23 cellular contexts compared by ENCODE assay signal in the genomic region with DNA sequence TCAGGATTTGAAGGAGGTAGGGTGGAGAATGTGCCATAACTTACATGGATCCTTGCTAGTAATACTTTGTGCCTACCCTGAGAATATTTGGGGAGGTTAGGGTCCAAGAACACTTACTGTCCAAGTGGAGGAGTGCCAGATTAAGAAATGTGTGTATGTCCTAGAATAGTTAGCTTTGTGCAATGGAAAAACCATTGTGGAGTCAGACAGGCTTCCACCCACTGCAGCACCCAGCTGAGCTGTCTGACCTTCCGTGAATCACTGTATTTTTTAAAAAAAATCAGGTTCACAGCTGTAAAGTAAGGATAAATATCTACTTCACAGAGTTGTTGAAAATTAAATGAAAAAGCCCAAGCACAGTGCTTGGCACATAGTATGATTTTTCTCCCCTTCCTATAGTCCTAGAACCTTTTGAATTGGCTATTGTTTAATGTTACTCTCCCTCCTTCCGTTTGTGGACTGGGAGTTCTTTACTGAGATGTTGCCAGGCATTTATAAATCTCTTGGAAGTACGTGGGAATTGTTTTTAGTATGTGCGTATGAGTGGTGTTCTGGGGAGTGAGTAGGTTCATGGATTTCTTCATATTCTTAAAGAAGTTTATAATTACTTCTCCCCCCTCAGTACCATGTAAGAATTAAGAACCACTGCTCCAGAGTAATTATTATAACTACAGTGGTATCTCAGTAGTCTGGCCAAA. TPM values are rescaled to one million over a fixed set of nuclear protein-coding genes. Genes with fewer than 3 reads are reported as not detected.
A peak's percentile ranks its signal among the peaks of the same experiment; 100 is the strongest.
DNase-seq lines count a peak whose midpoint lies in the region; ATAC-seq and TF ChIP-seq lines count a peak whose summit lies in the region.
"Had no signal": no experiment of that assay in that cellular context is flagged by ENCODE, and none has a peak within 500 bp of the region (broad histone marks: within the 10 kb centered on the region; RNA-seq: fewer than 3 reads in every experiment).

No MANE protein-coding gene starts in this region.

- H3K4me1 Mint-ChIP-seq in activated CD4-positive, alpha-beta memory T cell treated with anti-CD3 and anti-CD28 coated beads for 36 hours (ENCODE audit: low read depth): peaks cover 64% of the 10 kb centered on the region
- H3K4me1 Mint-ChIP-seq in activated CD4-positive, alpha-beta memory T cell treated with anti-CD3 and anti-CD28 coated beads, Interleukin-2, amount 10 ng/mL, durations not matched to agents 7 days and 5 days: peaks cover 27% of the 10 kb centered on the region
- H3K4me1 Mint-ChIP-seq in T-cell (peaks cover 64 to 78% (median 67%) of the 10 kb centered on the region in 3 donors), chondrocyte (ENCODE audit: low read depth) (peaks cover 52% of the 10 kb centered on the region), osteocyte (ENCODE audit: unreplicated experiment) (peaks cover 18% of the 10 kb centered on the region)

- POLR2A ChIA-PET in activated CD4-positive, alpha-beta memory T cell treated with anti-CD3 and anti-CD28 coated beads for 36 hours (lab: Charles Lee): no interaction called here
- POLR2A ChIA-PET in activated CD4-positive, alpha-beta memory T cell treated with anti-CD3 and anti-CD28 coated beads, Interleukin-2, amount 10 ng/mL, durations not matched to agents 7 days and 5 days (lab: Charles Lee): no interaction called here
- POLR2A ChIA-PET in T-cell (lab: Charles Lee): no interaction called here

- ATAC-seq in T-cell (replicated peaks in 1 of 4) (no peak), esophagus mucosa (no peak)
- ATAC-seq: CD8-positive, alpha-beta T cell; natural killer cell; SK-N-SH treated with all-trans-retinoic acid at 6 μM for 48 hours; stimulated activated naive CD8-positive, alpha-beta T cell treated with anti-CD3 and anti-CD28 coated beads, Interleukin-15, Interleukin-2, amounts not matched to agents 100 U/mL and 50 U/mL, for 24 hours had no signal

- peaks cover 38% of the 10 kb centered on the region for H3K36me3 Mint-ChIP-seq in activated CD4-positive, alpha-beta memory T cell treated with anti-CD3 and anti-CD28 coated beads for 36 hours
- peaks cover 68% of the 10 kb centered on the region for H3K36me3 Mint-ChIP-seq in activated CD4-positive, alpha-beta memory T cell treated with anti-CD3 and anti-CD28 coated beads, Interleukin-2, amount 10 ng/mL, durations not matched to agents 7 days and 5 days (ENCODE audit: low read depth)
- peaks cover 52% of the 10 kb centered on the region for H3K36me3 Mint-ChIP-seq in T-cell
- peaks cover 13% of the 10 kb centered on the region for H3K36me3 Mint-ChIP-seq in chondrocyte (ENCODE audit: low read depth)
- peaks cover 18% of the 10 kb centered on the region for H3K36me3 Mint-ChIP-seq in osteocyte (ENCODE audit: unreplicated experiment)

- no peaks in the 10 kb centered on the region for H3K27me3 Mint-ChIP-seq in activated CD4-positive, alpha-beta memory T cell treated with anti-CD3 and anti-CD28 coated beads for 36 hours
- H3K27me3 Mint-ChIP-seq in activated CD4-positive, alpha-beta memory T cell treated with anti-CD3 and anti-CD28 coated beads, Interleukin-2, amount 10 ng/mL, durations not matched to agents 7 days and 5 days: no peaks in the 10 kb centered on the region
- H3K27me3 Mint-ChIP-seq in T-cell: no peaks in the 10 kb centered on the region
- no peaks in the 10 kb centered on the region for H3K27me3 Mint-ChIP-seq in chondrocyte (ENCODE audit: low read depth)
- H3K27me3 Mint-ChIP-seq in osteocyte (ENCODE audit: unreplicated experiment): no peaks in the 10 kb centered on the region
- H3K27me3 Mint-ChIP-seq: activated CD4-positive, alpha-beta T cell treated with anti-CD3 and anti-CD28 coated beads, Interleukin-2, amount 10 ng/mL, durations not matched to agents 7 days and 5 days had no signal

- CTCF ChIA-PET in activated CD4-positive, alpha-beta memory T cell treated with anti-CD3 and anti-CD28 coated beads for 36 hours (lab: Charles Lee): interaction anchor here (1.3 to 2.1 kb wide), 2 partner anchors 16 to 17 kb away, joined by 4 to 6 read pairs; no protein-coding TSS in a partner anchor
- CTCF ChIA-PET in activated CD4-positive, alpha-beta memory T cell treated with anti-CD3 and anti-CD28 coated beads, Interleukin-2, amount 10 ng/mL, durations not matched to agents 7 days and 5 days (lab: Charles Lee): interaction anchor here (0.7 to 0.9 kb wide), 2 partner anchors 16 to 100 kb away, joined by 3 read pairs; partner anchors contain the start of genes THAP2 and ZFC3H1
- CTCF ChIA-PET in T-cell (lab: Charles Lee): interaction anchor here (0.6 to 1.3 kb wide), 3 partner anchors 17 to 265 kb away, joined by 6 read pairs; no protein-coding TSS in a partner anchor

- intact Hi-C loops in activated CD4-positive, alpha-beta memory T cell treated with anti-CD3 and anti-CD28 coated beads for 36 hours (cut with micrococcal nuclease): no loop called here

- no peak for TF ChIP-seq CTCF in chondrocyte (IDR thresholded peaks at IDR 0.05)
- TF ChIP-seq CTCF in osteocyte (IDR thresholded peaks at IDR 0.05): no peak
- TF ChIP-seq CTCF in GM20000 (IDR thresholded peaks at IDR 0.05; ENCODE audit: extremely low read depth, missing control alignments): no peak

- H3K4me3 Mint-ChIP-seq in activated CD4-positive, alpha-beta memory T cell treated with anti-CD3 and anti-CD28 coated beads for 36 hours: no peak overlapping the region
- no peak overlapping the region for H3K4me3 Mint-ChIP-seq in activated CD4-positive, alpha-beta memory T cell treated with anti-CD3 and anti-CD28 coated beads, Interleukin-2, amount 10 ng/mL, durations not matched to agents 7 days and 5 days
- H3K4me3 Mint-ChIP-seq in T-cell (peak overlapping the region in 2 of 3 donors; percentile 17 to 27), chondrocyte (ENCODE audit: unreplicated experiment) (no peak overlapping the region), osteocyte (ENCODE audit: unreplicated experiment) (no peak overlapping the region)
- H3K4me3 Mint-ChIP-seq: activated CD4-positive, alpha-beta T cell treated with anti-CD3 and anti-CD28 coated beads, Interleukin-2, amount 10 ng/mL, durations not matched to agents 7 days and 5 days; CD8-positive, alpha-beta T cell; mesothelial cell of epicardium; natural killer cell had no signal

- peak overlapping the region; percentile 3 for H3K27ac Mint-ChIP-seq in activated CD4-positive, alpha-beta memory T cell treated with anti-CD3 and anti-CD28 coated beads for 36 hours
- H3K27ac Mint-ChIP-seq in activated CD4-positive, alpha-beta memory T cell treated with anti-CD3 and anti-CD28 coated beads, Interleukin-2, amount 10 ng/mL, durations not matched to agents 7 days and 5 days: no peak overlapping the region
- no peak overlapping the region for H3K27ac Mint-ChIP-seq in T-cell
- H3K27ac Mint-ChIP-seq in chondrocyte (ENCODE audit: unreplicated experiment): peak overlapping the region; percentile 57
- peak overlapping the region; percentile 20 for H3K27ac Mint-ChIP-seq in osteocyte (ENCODE audit: unreplicated experiment)
- H3K27ac Mint-ChIP-seq: activated CD4-positive, alpha-beta T cell treated with anti-CD3 and anti-CD28 coated beads, Interleukin-2, amount 10 ng/mL, durations not matched to agents 7 days and 5 days; CD8-positive, alpha-beta T cell; mesothelial cell of epicardium had no signal

- DNase-seq in activated CD4-positive, alpha-beta memory T cell treated with anti-CD3 and anti-CD28 coated beads for 36 hours: no peak
- DNase-seq in activated CD4-positive, alpha-beta memory T cell treated with anti-CD3 and anti-CD28 coated beads, Interleukin-2, amount 10 ng/mL, durations not matched to agents 7 days and 5 days: no peak
- no peak for DNase-seq in T-cell
- DNase-seq in chondrocyte (ENCODE audit: low spot score): no peak
- no peak for DNase-seq in osteocyte (ENCODE audit: extremely low spot score, unreplicated experiment)
- DNase-seq in DMS153 (lab: John Stamatoyannopoulos, UW): no peak
- no peak for DNase-seq in GM20000 (ENCODE audit: low spot score)
- DNase-seq: 8988T; activated CD4-positive, alpha-beta T cell treated with anti-CD3 and anti-CD28 coated beads, Interleukin-2, amount 10 ng/mL, durations not matched to agents 7 days and 5 days; activated effector memory CD4-positive, alpha-beta T cell treated with Interleukin-2 at 50 U/mL for 16 hours; amniotic stem cell; CD8-positive, alpha-beta T cell; dermis blood vessel endothelial cell; natural killer cell; NCI-H1105; NCI-H2029 treated with DMSO at 0.1 percent for 48 hours; OCI-M1; right cardiac atrium; stimulated activated naive CD8-positive, alpha-beta T cell treated with anti-CD3 and anti-CD28 coated beads, Interleukin-15, Interleukin-2, amounts not matched to agents 100 U/mL and 50 U/mL, for 24 hours; transverse colon had no signal

- H3K9me3 Mint-ChIP-seq in activated CD4-positive, alpha-beta memory T cell treated with anti-CD3 and anti-CD28 coated beads for 36 hours: peaks cover 34% of the 10 kb centered on the region
- H3K9me3 Mint-ChIP-seq in activated CD4-positive, alpha-beta memory T cell treated with anti-CD3 and anti-CD28 coated beads, Interleukin-2, amount 10 ng/mL, durations not matched to agents 7 days and 5 days: peaks cover 39% of the 10 kb centered on the region
- H3K9me3 Mint-ChIP-seq in T-cell (peaks cover 7 to 34% (median 18%) of the 10 kb centered on the region in 3 donors), chondrocyte (ENCODE audit: low read depth) (peaks cover 13% of the 10 kb centered on the region), osteocyte (ENCODE audit: unreplicated experiment) (peaks cover 20% of the 10 kb centered on the region)

RNA-seq across cellular contexts. Expression of gene RAB21, which starts 9.2 kb away (rescaled TPM):
- total RNA-seq in activated CD4-positive, alpha-beta memory T cell treated with anti-CD3 and anti-CD28 coated beads for 36 hours: 10 to 100 TPM; 72.7 to 76.8 TPM
- 10 to 100 TPM; 65.0 to 67.3 TPM for total RNA-seq in activated CD4-positive, alpha-beta memory T cell treated with anti-CD3 and anti-CD28 coated beads, Interleukin-2, amount 10 ng/mL, durations not matched to agents 7 days and 5 days
- total RNA-seq in T-cell (10 to 100 TPM; 55.3 to 65.2 (median 63.6) TPM), chondrocyte (77.1 to 95.8 TPM (median 88.9 TPM) in 3 replicates), osteocyte (70.6 and 75.7 TPM in 2 replicates), esophagus mucosa (60.7 TPM)

Comparison
In these comparisons a context has a peak if more than half of its experiments do, and no peak if none do; other contexts are left out.
1. H3K27ac Mint-ChIP-seq: peak in activated CD4-positive, alpha-beta memory T cell treated with anti-CD3 and anti-CD28 coated beads for 36 hours (single experiment), chondrocyte (single experiment) and osteocyte (single experiment); none in activated CD4-positive, alpha-beta memory T cell treated with anti-CD3 and anti-CD28 coated beads, Interleukin-2, amount 10 ng/mL, durations not matched to agents 7 days and 5 days (single experiment) and T-cell (0 of 2).
2. H3K4me3 Mint-ChIP-seq: peak in T-cell (2 of 3); none in activated CD4-positive, alpha-beta memory T cell treated with anti-CD3 and anti-CD28 coated beads for 36 hours (single experiment), activated CD4-positive, alpha-beta memory T cell treated with anti-CD3 and anti-CD28 coated beads, Interleukin-2, amount 10 ng/mL, durations not matched to agents 7 days and 5 days (single experiment), chondrocyte (single experiment) and osteocyte (single experiment).